In genomic region chr1:177426533-177426932, GRCh38 we compare ENCODE assay signal across 30 cellular contexts.
"Had no signal": no experiment of that assay in that cellular context is flagged by ENCODE, and none has a peak within 500 bp of the region (broad histone marks: within the 10 kb centered on the region; RNA-seq: fewer than 3 reads in every experiment).

No MANE protein-coding gene starts in this region.

- H3K4me1 ChIP-seq: left lung, lower lobe of right lung, parathyroid adenoma, right atrium auricular region, right lobe of liver, testis, thyroid gland, transverse colon, upper lobe of left lung, vagina had no signal

- H3K9me3 Mint-ChIP-seq: nephron; neural crest cell; stimulated activated memory B cell treated with anti-CD40 and anti-IgM and Interleukin-4, amounts not matched to agents 10 μg/mL and 1 μg/mL and 100 μg/mL, for 72 hours had no signal

- H3K79me2 ChIP-seq: parathyroid adenoma had no signal

- ATAC-seq: left colon; left lung; lower lobe of right lung; naive thymus-derived CD8-positive, alpha-beta T cell; right lobe of liver; stimulated activated memory B cell treated with anti-CD40 and anti-IgM and Interleukin-4, amounts not matched to agents 10 μg/mL and 1 μg/mL and 100 μg/mL, for 72 hours; stimulated activated naive CD8-positive, alpha-beta T cell treated with anti-CD3 and anti-CD28 coated beads, Interleukin-15, amount 100 ng/mL, for 72 hours had no signal

- H3K36me3 Mint-ChIP-seq: stimulated activated memory B cell treated with anti-CD40 and anti-IgM and Interleukin-4, amounts not matched to agents 10 μg/mL and 1 μg/mL and 100 μg/mL, for 72 hours had no signal

- H3K9ac ChIP-seq: parathyroid adenoma had no signal

- DNase-seq: hippocampal formation; kidney; left colon; left lung; lower lobe of right lung; mammary epithelial cell; mesenchymal stem cell; naive thymus-derived CD8-positive, alpha-beta T cell; occipital lobe; right lobe of liver; stimulated activated CD4-positive, alpha-beta T cell treated with anti-CD3 and anti-CD28 coated beads, Interleukin-1b, Interleukin-23, amount 100 ng/mL, for 48 hours; stimulated activated CD4-positive, alpha-beta T cell treated with anti-CD3 and anti-CD28 coated beads, Interleukin-2, amount 100 ng/mL, for 48 hours; stimulated activated CD4-positive, alpha-beta T cell treated with anti-CD3 and anti-CD28 coated beads, Interleukin-4, amount 100 ng/mL, for 4 hours; stimulated activated CD8-positive, alpha-beta memory T cell treated with anti-CD3 and anti-CD28 coated beads, Interleukin-4, amount 100 ng/mL, for 48 hours; stimulated activated naive CD4-positive, alpha-beta T cell treated with Interleukin-2 at 50 U/mL for 16 hours; stimulated activated naive CD8-positive, alpha-beta T cell treated with anti-CD3 and anti-CD28 coated beads, Interleukin-15, amount 100 ng/mL, for 72 hours; substantia nigra; testis; thyroid gland; transverse colon; upper lobe of left lung had no signal

- H3K9me3 ChIP-seq: left lung, lower lobe of right lung, neutrophil, right atrium auricular region, right lobe of liver, testis, thyroid gland, transverse colon, upper lobe of left lung, vagina had no signal

- H3K36me3 ChIP-seq: left lung, lower lobe of right lung, neutrophil, right atrium auricular region, right lobe of liver, thyroid gland, transverse colon, upper lobe of left lung, vagina had no signal

- H3K4me3 ChIP-seq: left lung, lower lobe of right lung, right atrium auricular region, right lobe of liver, smooth muscle cell, testis, thyroid gland, transverse colon, upper lobe of left lung, vagina had no signal

- H3K27ac Mint-ChIP-seq: naive thymus-derived CD8-positive, alpha-beta T cell; nephron; progenitor cell of endocrine pancreas; stimulated activated memory B cell treated with anti-CD40 and anti-IgM and Interleukin-4, amounts not matched to agents 10 μg/mL and 1 μg/mL and 100 μg/mL, for 72 hours; stimulated activated naive CD8-positive, alpha-beta T cell treated with anti-CD3 and anti-CD28 coated beads, Interleukin-15, amount 100 ng/mL, for 72 hours had no signal

- H3K4me1 Mint-ChIP-seq: naive thymus-derived CD8-positive, alpha-beta T cell; neural crest cell; stimulated activated memory B cell treated with anti-CD40 and anti-IgM and Interleukin-4, amounts not matched to agents 10 μg/mL and 1 μg/mL and 100 μg/mL, for 72 hours; stimulated activated naive CD8-positive, alpha-beta T cell treated with anti-CD3 and anti-CD28 coated beads, Interleukin-15, amount 100 ng/mL, for 72 hours had no signal

- H3K4me3 Mint-ChIP-seq: naive thymus-derived CD8-positive, alpha-beta T cell; nephron; neural crest cell; stimulated activated memory B cell treated with anti-CD40 and anti-IgM and Interleukin-4, amounts not matched to agents 10 μg/mL and 1 μg/mL and 100 μg/mL, for 72 hours; stimulated activated naive CD8-positive, alpha-beta T cell treated with anti-CD3 and anti-CD28 coated beads, Interleukin-15, amount 100 ng/mL, for 72 hours had no signal

- H3K27me3 ChIP-seq: left lung, neutrophil, right atrium auricular region, right lobe of liver, testis, thyroid gland, transverse colon, upper lobe of left lung, vagina had no signal

- H3K4me2 ChIP-seq: smooth muscle cell had no signal

- H3K27me3 Mint-ChIP-seq: naive thymus-derived CD8-positive, alpha-beta T cell; stimulated activated memory B cell treated with anti-CD40 and anti-IgM and Interleukin-4, amounts not matched to agents 10 μg/mL and 1 μg/mL and 100 μg/mL, for 72 hours; stimulated activated naive CD8-positive, alpha-beta T cell treated with anti-CD3 and anti-CD28 coated beads, Interleukin-15, amount 100 ng/mL, for 72 hours had no signal

- H3K27ac ChIP-seq: left lung, lower lobe of right lung, neutrophil, parathyroid adenoma, right atrium auricular region, right lobe of liver, testis, thyroid gland, transverse colon, upper lobe of left lung, vagina had no signal

- H2AFZ ChIP-seq: parathyroid adenoma had no signal
